18 cellular contexts compared by ENCODE assay signal in genomic region chr4:8152090-8152864, GRCh38. TPM values are rescaled to one million over a fixed set of nuclear protein-coding genes. Genes with fewer than 3 reads are reported as not detected.
"Had no signal": no experiment of that assay in that cellular context is flagged by ENCODE, and none has a peak within 500 bp of the region (broad histone marks: within the 10 kb centered on the region; RNA-seq: fewer than 3 reads in every experiment).

No MANE protein-coding gene starts in this region.

- H3K4me1 ChIP-seq: testis, upper lobe of right lung had no signal

- H3K4me2 ChIP-seq: smooth muscle cell had no signal

- H3K9me3 ChIP-seq: esophagus squamous epithelium, testis, tibial nerve, upper lobe of right lung, vagina had no signal

- H3K27ac ChIP-seq: esophagus squamous epithelium, testis, tibial nerve, upper lobe of right lung, vagina had no signal

- DNase-seq: cerebellar nuclear complex; effector memory CD8-positive, alpha-beta T cell; esophagus squamous epithelium; foreskin fibroblast; head of caudate nucleus; hypothalamus; islet precursor cell; mesendoderm; naive B cell; stimulated activated CD4-positive, alpha-beta T cell treated with anti-CD3 and anti-CD28 coated beads, Interleukin-4, amount 100 ng/mL, for 4 hours; stimulated activated naive B cell treated with anti-CD40 and anti-IgM and Interleukin-4, amounts not matched to agents 10 μg/mL and 1 μg/mL and 100 μg/mL, for 72 hours; stimulated activated naive CD8-positive, alpha-beta T cell treated with anti-CD3 and anti-CD28 coated beads, Interleukin-15, amount 100 ng/mL, for 72 hours; testis; upper lobe of right lung had no signal

- ATAC-seq: effector memory CD8-positive, alpha-beta T cell; stimulated activated naive B cell treated with anti-CD40 and anti-IgM and Interleukin-4, amounts not matched to agents 10 μg/mL and 1 μg/mL and 100 μg/mL, for 72 hours; stimulated activated naive CD8-positive, alpha-beta T cell treated with anti-CD3 and anti-CD28 coated beads, Interleukin-15, amount 100 ng/mL, for 72 hours; upper lobe of right lung had no signal

- H3K27me3 ChIP-seq: testis, upper lobe of right lung, vagina had no signal

- H3K36me3 ChIP-seq: upper lobe of right lung, vagina had no signal

- FAIRE-seq: colon had no signal

- H3K4me3 ChIP-seq: esophagus squamous epithelium, smooth muscle cell, testis, tibial nerve, upper lobe of right lung, vagina had no signal

RNA-seq across cellular contexts. Expression of gene ABLIM2, which starts 6.3 kb away (rescaled TPM):
- total RNA-seq: smooth muscle cell had no signal
